Comparison of ENCODE assay signal across 10 cellular contexts in genomic region chr5:65961644-65962043, GRCh38. TPM values are rescaled to one million over a fixed set of nuclear protein-coding genes. Genes with fewer than 3 reads are reported as not detected.
DNase-seq lines count a peak whose midpoint lies in the region; ATAC-seq lines count a peak whose summit lies in the region.
"Had no signal": no experiment of that assay in that cellular context is flagged by ENCODE, and none has a peak within 500 bp of the region (broad histone marks: within the 10 kb centered on the region; RNA-seq: fewer than 3 reads in every experiment).

No MANE protein-coding gene starts in this region.

- peaks cover 2% of the 10 kb centered on the region for H3K9me3 Mint-ChIP-seq in activated CD8-positive, alpha-beta memory T cell treated with anti-CD3 and anti-CD28 coated beads, Interleukin-2, amount 10 ng/mL, durations not matched to agents 7 days and 5 days (ENCODE audit: low read depth)
- no peaks in the 10 kb centered on the region for H3K9me3 Mint-ChIP-seq in stimulated activated effector memory CD8-positive, alpha-beta T cell treated with anti-CD3 and anti-CD28 coated beads, Interleukin-12 subunit alpha, Interleukin-12 subunit beta, amount 100 ng/mL, for 72 hours

- no peak for DNase-seq in activated CD8-positive, alpha-beta memory T cell treated with anti-CD3 and anti-CD28 coated beads, Interleukin-2, amount 10 ng/mL, durations not matched to agents 7 days and 5 days
- DNase-seq in activated CD8-positive, alpha-beta memory T cell treated with anti-CD3 and anti-CD28 coated beads, Interleukin-2, amount 50 U/mL, for 48 hours = no peak
- DNase-seq in adipocyte (ENCODE audit: low read depth) = peak; percentile 29
- peak in 1 of 2 donors; percentile 53 for DNase-seq in stimulated activated effector memory CD8-positive, alpha-beta T cell treated with anti-CD3 and anti-CD28 coated beads, Interleukin-12 subunit alpha, Interleukin-12 subunit beta, amount 100 ng/mL, for 72 hours (ENCODE audit: low spot score in 2 of 2)
- DNase-seq in activated CD8-positive, alpha-beta memory T cell treated with anti-CD3 and anti-CD28 coated beads, Interleukin-2, amount 50 U/mL, for 4 hours = no peak
- DNase-seq in ureter (ENCODE audit: low spot score) = no peak
- no peak for DNase-seq in OCI-M2 (lab: John Stamatoyannopoulos, UW; ENCODE audit: unreplicated experiment)

- peak; percentile 36 for ATAC-seq in activated CD8-positive, alpha-beta memory T cell treated with anti-CD3 and anti-CD28 coated beads, Interleukin-2, amount 10 ng/mL, durations not matched to agents 7 days and 5 days
- ATAC-seq in HG02885 (IDR thresholded peaks at IDR 0.05; ENCODE audit: poor library complexity, unreplicated experiment) = peak; percentile 94
- peak; percentile 100 for ATAC-seq in stimulated activated effector memory CD8-positive, alpha-beta T cell treated with anti-CD3 and anti-CD28 coated beads, Interleukin-12 subunit alpha, Interleukin-12 subunit beta, amount 100 ng/mL, for 72 hours

- no peak overlapping the region for H3K4me3 ChIP-seq in adipocyte (ENCODE audit: low read length)
- H3K4me3 ChIP-seq: BLaER1 had no signal

- no peak overlapping the region for H3K4me3 Mint-ChIP-seq in activated CD8-positive, alpha-beta memory T cell treated with anti-CD3 and anti-CD28 coated beads, Interleukin-2, amount 10 ng/mL, durations not matched to agents 7 days and 5 days
- H3K4me3 Mint-ChIP-seq in stimulated activated effector memory CD8-positive, alpha-beta T cell treated with anti-CD3 and anti-CD28 coated beads, Interleukin-12 subunit alpha, Interleukin-12 subunit beta, amount 100 ng/mL, for 72 hours = no peak overlapping the region
- H3K4me3 Mint-ChIP-seq: neural crest cell had no signal

- CTCF ChIA-PET in activated CD8-positive, alpha-beta memory T cell treated with anti-CD3 and anti-CD28 coated beads, Interleukin-2, amount 10 ng/mL, durations not matched to agents 7 days and 5 days (lab: Charles Lee) = no interaction called here

- no peak overlapping the region for H3K27ac Mint-ChIP-seq in activated CD8-positive, alpha-beta memory T cell treated with anti-CD3 and anti-CD28 coated beads, Interleukin-2, amount 10 ng/mL, durations not matched to agents 7 days and 5 days
- H3K27ac Mint-ChIP-seq in stimulated activated effector memory CD8-positive, alpha-beta T cell treated with anti-CD3 and anti-CD28 coated beads, Interleukin-12 subunit alpha, Interleukin-12 subunit beta, amount 100 ng/mL, for 72 hours = peak overlapping the region; percentile 3

- H3K36me3 ChIP-seq in adipocyte (ENCODE audit: control insufficient read depth, insufficient read depth, low read length, severe bottlenecking) = no peaks in the 10 kb centered on the region

- no peaks in the 10 kb centered on the region for H3K27me3 Mint-ChIP-seq in activated CD8-positive, alpha-beta memory T cell treated with anti-CD3 and anti-CD28 coated beads, Interleukin-2, amount 10 ng/mL, durations not matched to agents 7 days and 5 days

- no peaks in the 10 kb centered on the region for H3K27me3 ChIP-seq in adipocyte (replicated peaks; ENCODE audit: control insufficient read depth, insufficient read depth, low read length)
- H3K27me3 ChIP-seq: BLaER1 had no signal

- H3K36me3 Mint-ChIP-seq in activated CD8-positive, alpha-beta memory T cell treated with anti-CD3 and anti-CD28 coated beads, Interleukin-2, amount 10 ng/mL, durations not matched to agents 7 days and 5 days = peaks cover 25% of the 10 kb centered on the region
- H3K36me3 Mint-ChIP-seq in stimulated activated effector memory CD8-positive, alpha-beta T cell treated with anti-CD3 and anti-CD28 coated beads, Interleukin-12 subunit alpha, Interleukin-12 subunit beta, amount 100 ng/mL, for 72 hours = no peaks in the 10 kb centered on the region

- no peaks in the 10 kb centered on the region for H3K9me3 ChIP-seq in adipocyte (ENCODE audit: control insufficient read depth, low read length)

- H3K4me1 Mint-ChIP-seq in activated CD8-positive, alpha-beta memory T cell treated with anti-CD3 and anti-CD28 coated beads, Interleukin-2, amount 10 ng/mL, durations not matched to agents 7 days and 5 days = peaks cover 26% of the 10 kb centered on the region
- H3K4me1 Mint-ChIP-seq in stimulated activated effector memory CD8-positive, alpha-beta T cell treated with anti-CD3 and anti-CD28 coated beads, Interleukin-12 subunit alpha, Interleukin-12 subunit beta, amount 100 ng/mL, for 72 hours = peaks cover 47% of the 10 kb centered on the region

- no peak overlapping the region for H3K9ac ChIP-seq in adipocyte (ENCODE audit: low read length)
- H3K9ac ChIP-seq: BLaER1 had no signal

- H3K4me1 ChIP-seq in adipocyte (ENCODE audit: control insufficient read depth, insufficient read depth, low read length) = peaks cover 16% of the 10 kb centered on the region
- H3K4me1 ChIP-seq: BLaER1 had no signal

RNA-seq across cellular contexts. Expression of gene ERBIN, which starts 35.3 kb away (rescaled TPM):
- total RNA-seq in activated CD8-positive, alpha-beta memory T cell treated with anti-CD3 and anti-CD28 coated beads, Interleukin-2, amount 10 ng/mL, durations not matched to agents 7 days and 5 days = 10 to 100 TPM; 40.8 to 40.9 TPM
- 101 TPM for total RNA-seq in ureter

Comparison
In these comparisons a context has a peak if more than half of its experiments do, and no peak if none do; other contexts are left out.
1. ATAC-seq: peak in every context shown above with its lines; median percentile 100 in stimulated activated effector memory CD8-positive, alpha-beta T cell treated with anti-CD3 and anti-CD28 coated beads, Interleukin-12 subunit alpha, Interleukin-12 subunit beta, amount 100 ng/mL, for 72 hours; 94 in HG02885; 36 in activated CD8-positive, alpha-beta memory T cell treated with anti-CD3 and anti-CD28 coated beads, Interleukin-2, amount 10 ng/mL, durations not matched to agents 7 days and 5 days.